18 cellular contexts compared by ENCODE assay signal in the genomic region with DNA sequence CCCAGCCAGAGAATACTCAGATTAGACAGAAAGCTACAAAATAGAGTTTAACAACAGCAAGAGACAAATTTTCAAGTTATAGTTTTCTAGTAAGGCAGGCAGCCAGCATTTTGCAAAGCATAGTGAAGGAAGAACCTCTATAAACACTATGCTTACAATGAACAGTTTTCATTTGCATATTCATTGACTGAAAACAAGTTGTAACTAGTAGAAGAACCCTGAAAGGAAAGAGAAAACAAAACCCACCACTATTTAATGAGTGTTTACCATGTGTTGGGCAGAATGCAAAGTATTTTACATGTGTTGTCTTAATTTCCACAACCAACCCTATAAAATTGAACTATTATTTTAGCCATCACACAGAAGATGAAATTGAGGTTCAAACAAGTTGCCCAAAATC.
DNase-seq lines count a peak whose midpoint lies in the region; ATAC-seq and FAIRE-seq lines count a peak whose summit lies in the region.
"Had no signal": no experiment of that assay in that cellular context is flagged by ENCODE, and none has a peak within 500 bp of the region (broad histone marks: within the 10 kb centered on the region; RNA-seq: fewer than 3 reads in every experiment).

No MANE protein-coding gene starts in this region.

- H3K4me3 Mint-ChIP-seq in activated T-helper 2 cell treated with anti-CD3 and anti-CD28 coated beads, Interferon-gamma antibody, Interleukin-2, Interleukin-4, amounts not matched to agents 10 μg/mL and 5 μg/mL and 100 μg/mL, durations not matched to agents 14 hours and 24 hours and 36 hours (ENCODE audit: low read depth), result no peak overlapping the region
- H3K4me3 Mint-ChIP-seq: CD4-positive, alpha-beta memory T cell; GM23338; H9 had no signal

- ATAC-seq in GM18867 (IDR thresholded peaks at IDR 0.05; ENCODE audit: unreplicated experiment) (peak; percentile 73), GM21717 (IDR thresholded peaks at IDR 0.05; ENCODE audit: unreplicated experiment) (peak; percentile 58), HG02678 (IDR thresholded peaks at IDR 0.05; ENCODE audit: unreplicated experiment) (no peak)
- ATAC-seq: GM23338, HCT116 had no signal

- intact Hi-C loops in activated T-helper 2 cell treated with anti-CD3 and anti-CD28 coated beads, Interferon-gamma antibody, Interleukin-2, Interleukin-4, amounts not matched to agents 10 μg/mL and 5 μg/mL and 100 μg/mL, durations not matched to agents 14 hours and 24 hours and 36 hours (cut with micrococcal nuclease), result no loop called here

- no peak for FAIRE-seq in HTR-8/SVneo (lab: Jason Lieb, UNC)
- FAIRE-seq: GM12892 had no signal

- H3K4me1 Mint-ChIP-seq in activated T-helper 2 cell treated with anti-CD3 and anti-CD28 coated beads, Interferon-gamma antibody, Interleukin-2, Interleukin-4, amounts not matched to agents 10 μg/mL and 5 μg/mL and 100 μg/mL, durations not matched to agents 14 hours and 24 hours and 36 hours (ENCODE audit: low read depth), result no peaks in the 10 kb centered on the region
- H3K4me1 Mint-ChIP-seq: CD4-positive, alpha-beta memory T cell had no signal

- H3K27ac Mint-ChIP-seq in activated T-helper 2 cell treated with anti-CD3 and anti-CD28 coated beads, Interferon-gamma antibody, Interleukin-2, Interleukin-4, amounts not matched to agents 10 μg/mL and 5 μg/mL and 100 μg/mL, durations not matched to agents 14 hours and 24 hours and 36 hours, result no peak overlapping the region
- H3K27ac Mint-ChIP-seq: CD4-positive, alpha-beta memory T cell; GM23338; H9 had no signal

- H3K36me3 Mint-ChIP-seq in activated T-helper 2 cell treated with anti-CD3 and anti-CD28 coated beads, Interferon-gamma antibody, Interleukin-2, Interleukin-4, amounts not matched to agents 10 μg/mL and 5 μg/mL and 100 μg/mL, durations not matched to agents 14 hours and 24 hours and 36 hours (ENCODE audit: low read depth), result no peaks in the 10 kb centered on the region
- H3K36me3 Mint-ChIP-seq: CD4-positive, alpha-beta memory T cell had no signal

- DNase-seq in NCI-H526 (lab: John Stamatoyannopoulos, UW) (peak; percentile 57 to 58), germinal center (ENCODE audit: low spot score) (no peak), HTR-8/SVneo (ENCODE audit: insufficient read length, low spot score) (no peak)
- no peak for DNase-seq in activated T-helper 2 cell treated with anti-CD3 and anti-CD28 coated beads, Interferon-gamma antibody, Interleukin-2, Interleukin-4, amounts not matched to agents 10 μg/mL and 5 μg/mL and 100 μg/mL, durations not matched to agents 14 hours and 24 hours and 36 hours (ENCODE audit: low spot score)
- DNase-seq: C1 segment of cervical spinal cord; Calu3; CD4-positive, alpha-beta memory T cell; COR-L47; DMS53; DMS79 treated with DMSO at 0.1 percent for 48 hours; GF-D8; H9 had no signal

- H3K9me3 Mint-ChIP-seq in activated T-helper 2 cell treated with anti-CD3 and anti-CD28 coated beads, Interferon-gamma antibody, Interleukin-2, Interleukin-4, amounts not matched to agents 10 μg/mL and 5 μg/mL and 100 μg/mL, durations not matched to agents 14 hours and 24 hours and 36 hours, result no peaks in the 10 kb centered on the region
- H3K9me3 Mint-ChIP-seq: GM23338, H9 had no signal

- H3K27me3 Mint-ChIP-seq in activated T-helper 2 cell treated with anti-CD3 and anti-CD28 coated beads, Interferon-gamma antibody, Interleukin-2, Interleukin-4, amounts not matched to agents 10 μg/mL and 5 μg/mL and 100 μg/mL, durations not matched to agents 14 hours and 24 hours and 36 hours (ENCODE audit: low read depth), result no peaks in the 10 kb centered on the region
- H3K27me3 Mint-ChIP-seq: CD4-positive, alpha-beta memory T cell had no signal

Comparison
In these comparisons a context has a peak if more than half of its experiments do, and no peak if none do; other contexts are left out.
1. DNase-seq: peak in NCI-H526 (2 of 2); none in germinal center (single experiment), activated T-helper 2 cell treated with anti-CD3 and anti-CD28 coated beads, Interferon-gamma antibody, Interleukin-2, Interleukin-4, amounts not matched to agents 10 μg/mL and 5 μg/mL and 100 μg/mL, durations not matched to agents 14 hours and 24 hours and 36 hours (single experiment) and HTR-8/SVneo (single experiment).